ENCODE assay signal across 8 cellular contexts in genomic region chr15:52139599-52140462, GRCh38. TPM values are rescaled to one million over a fixed set of nuclear protein-coding genes. Genes with fewer than 3 reads are reported as not detected.
DNase-seq lines count a peak whose midpoint lies in the region; TF ChIP-seq lines count a peak whose summit lies in the region.

No MANE protein-coding gene starts in this region.

- peaks cover 41% of the 10 kb centered on the region for H3K4me1 ChIP-seq in vagina

- H3K9me3 ChIP-seq in vagina, result no peaks in the 10 kb centered on the region

- in situ Hi-C loops in SK-MEL-5 (cut with HindIII; ENCODE audit: low pct_unique_long_range_greater_than_20kb, low sequenced_read_pairs), result no loop called here

- peaks cover 0 to 11% of the 10 kb centered on the region in 2 donors for H3K36me3 ChIP-seq in vagina

- peak; percentile 44 to 86 (median 80) for TF ChIP-seq CTCF in vagina (IDR thresholded peaks at IDR 0.05)

- intact Hi-C loops in posterior vena cava (cut with DNase I), result no loop called here
- intact Hi-C loops in vagina (cut with DNase I), result no loop called here

- DNase-seq in NCI-H2029 (lab: John Stamatoyannopoulos, UW) (peak; percentile 10), NCI-H2029 treated with DMSO at 0.1 percent for 48 hours (lab: John Stamatoyannopoulos, UW) (no peak), HS-27A (ENCODE audit: low read depth) (peak; percentile 36), SK-MEL-5 (ENCODE audit: low read depth, low spot score) (peak; percentile 79), globus pallidus (ENCODE audit: low spot score) (peak; percentile 69), posterior vena cava (ENCODE audit: low spot score) (peak; percentile 91), vagina (ENCODE audit: extremely low spot score in 2 of 2) (no peak)
- DNase-seq in activated naive CD4-positive, alpha-beta T cell treated with Interleukin-2 at 50 U/mL for 16 hours, result peak; percentile 67

- peak overlapping the region; percentile 43 for H3K27ac ChIP-seq in vagina

- H3K4me3 ChIP-seq in vagina, result no peak overlapping the region

- no peaks in the 10 kb centered on the region for H3K27me3 ChIP-seq in vagina

- no peak for TF ChIP-seq POLR2A in vagina (IDR thresholded peaks at IDR 0.05)

RNA-seq across cellular contexts. Expression of gene BCL2L10, which starts 27.3 kb away (rescaled TPM):
- not detected in 2 replicates for total RNA-seq in SK-MEL-5 (2014; rRNA removed; shearing (Covaris generic))
- polyA plus RNA-seq in SK-MEL-5 (2015; cell fraction: cytosol; rRNA removed), result not detected in 2 replicates
- polyA plus RNA-seq in SK-MEL-5 (2015; cell fraction: nucleus; rRNA removed), result not detected in 2 replicates
- total RNA-seq in posterior vena cava (not detected), vagina (4.7 TPM)

RNA-seq across cellular contexts. Expression of gene GNB5, which starts 51.4 kb away (rescaled TPM):
- total RNA-seq in SK-MEL-5 (2014; rRNA removed; shearing (Covaris generic)), result 24.1 and 28.2 TPM in 2 replicates
- 55.3 and 56.0 TPM in 2 replicates for polyA plus RNA-seq in SK-MEL-5 (2015; cell fraction: cytosol; rRNA removed)
- polyA plus RNA-seq in SK-MEL-5 (2015; cell fraction: nucleus; rRNA removed), result 19.0 and 41.6 TPM in 2 replicates
- total RNA-seq in posterior vena cava, result 10 to 100 TPM; 17.0 to 18.3 TPM
- 48.6 TPM for total RNA-seq in vagina

Comparison
In these comparisons a context has a peak if more than half of its experiments do, and no peak if none do; other contexts are left out.
1. DNase-seq: peak in NCI-H2029 (single experiment), HS-27A (single experiment), SK-MEL-5 (single experiment), activated naive CD4-positive, alpha-beta T cell treated with Interleukin-2 at 50 U/mL for 16 hours (single experiment), globus pallidus (single experiment) and posterior vena cava (single experiment); none in NCI-H2029 treated with DMSO at 0.1 percent for 48 hours (single experiment) and vagina (0 of 2).